In genomic region chr7:92665926-92666325, GRCh38 we compare ENCODE assay signal across 29 cellular contexts.
DNase-seq lines count a peak whose midpoint lies in the region; ATAC-seq and TF ChIP-seq lines count a peak whose summit lies in the region.
"Had no signal": no experiment of that assay in that cellular context is flagged by ENCODE, and none has a peak within 500 bp of the region (broad histone marks: within the 10 kb centered on the region; RNA-seq: fewer than 3 reads in every experiment).

No MANE protein-coding gene starts in this region.

- DNase-seq in activated CD8-positive, alpha-beta memory T cell treated with anti-CD3 and anti-CD28 coated beads, Interleukin-2, amount 10 ng/mL, durations not matched to agents 7 days and 5 days = no peak
- DNase-seq in activated CD8-positive, alpha-beta memory T cell treated with anti-CD3 and anti-CD28 coated beads, Interleukin-2, amount 50 U/mL, for 4 hours = no peak
- DNase-seq in ELR (ENCODE audit: low read depth) = peak; percentile 56
- DNase-seq in activated CD4-positive, alpha-beta memory T cell treated with anti-CD3 and anti-CD28 coated beads for 36 hours = no peak
- no peak for DNase-seq in chondrocyte (ENCODE audit: low spot score)
- no peak for DNase-seq in SIG-M5 treated with dmso at 0.1 percent for 504 hours (lab: John Stamatoyannopoulos, UW; ENCODE audit: unreplicated experiment)
- no peak for DNase-seq in CD4-positive, alpha-beta T cell
- DNase-seq in NCI-H2227 treated with DMSO at 0.1 percent for 48 hours (lab: John Stamatoyannopoulos, UW) = no peak
- DNase-seq: activated CD4-positive, CD25-positive, alpha-beta regulatory T cell treated with anti-CD3 and anti-CD28 coated beads, Interleukin-2, amount 50 U/mL, for 72 hours; activated gamma-delta T cell; aorta; CD8-positive, alpha-beta memory T cell; foreskin keratinocyte; H9; heart left ventricle; KBM-7; midbrain; naive thymus-derived CD4-positive, alpha-beta T cell; NCI-H1417; NCI-H2081; NCI-H345; occipital lobe; SHP77; stimulated activated CD4-positive, alpha-beta T cell treated with anti-CD3 and anti-CD28 coated beads, Interleukin-1b, Interleukin-23, amount 100 ng/mL, for 48 hours; stimulated activated CD8-positive, alpha-beta memory T cell treated with anti-CD3 and anti-CD28 coated beads, Interleukin-4, amount 100 ng/mL, for 48 hours; trophoblast cell had no signal

- POLR2A ChIA-PET in activated CD4-positive, alpha-beta memory T cell treated with anti-CD3 and anti-CD28 coated beads for 36 hours (lab: Charles Lee) = interaction anchor here (0.7 to 2.1 kb wide), 2 partner anchors 21 to 157 kb away, joined by 3 to 6 read pairs; no protein-coding TSS in a partner anchor
- POLR2A ChIA-PET in CD4-positive, alpha-beta T cell (lab: Charles Lee) = no interaction called here

- H3K4me3 Mint-ChIP-seq in activated CD8-positive, alpha-beta memory T cell treated with anti-CD3 and anti-CD28 coated beads, Interleukin-2, amount 10 ng/mL, durations not matched to agents 7 days and 5 days = no peak overlapping the region
- H3K4me3 Mint-ChIP-seq in activated CD4-positive, alpha-beta memory T cell treated with anti-CD3 and anti-CD28 coated beads for 36 hours = no peak overlapping the region
- no peak overlapping the region for H3K4me3 Mint-ChIP-seq in chondrocyte (ENCODE audit: unreplicated experiment)
- H3K4me3 Mint-ChIP-seq in CD4-positive, alpha-beta T cell = no peak overlapping the region
- H3K4me3 Mint-ChIP-seq: CD8-positive, alpha-beta memory T cell; H9 had no signal

- H3K27me3 ChIP-seq in CD4-positive, alpha-beta T cell (ENCODE audit: control insufficient read depth, insufficient read depth, low read length) = no peaks in the 10 kb centered on the region
- H3K27me3 ChIP-seq: cardiac muscle cell, esophagus muscularis mucosa, foreskin keratinocyte, heart left ventricle had no signal

- peaks cover 60% of the 10 kb centered on the region for H3K4me1 Mint-ChIP-seq in activated CD8-positive, alpha-beta memory T cell treated with anti-CD3 and anti-CD28 coated beads, Interleukin-2, amount 10 ng/mL, durations not matched to agents 7 days and 5 days
- H3K4me1 Mint-ChIP-seq in activated CD4-positive, alpha-beta memory T cell treated with anti-CD3 and anti-CD28 coated beads for 36 hours (ENCODE audit: low read depth) = peaks cover 45% of the 10 kb centered on the region
- peaks cover 28% of the 10 kb centered on the region for H3K4me1 Mint-ChIP-seq in chondrocyte (ENCODE audit: low read depth)
- peaks cover 11% of the 10 kb centered on the region for H3K4me1 Mint-ChIP-seq in CD4-positive, alpha-beta T cell (ENCODE audit: low read depth)
- H3K4me1 Mint-ChIP-seq: H9 had no signal

- peaks cover 51% of the 10 kb centered on the region for H3K36me3 Mint-ChIP-seq in activated CD8-positive, alpha-beta memory T cell treated with anti-CD3 and anti-CD28 coated beads, Interleukin-2, amount 10 ng/mL, durations not matched to agents 7 days and 5 days
- H3K36me3 Mint-ChIP-seq in activated CD4-positive, alpha-beta memory T cell treated with anti-CD3 and anti-CD28 coated beads for 36 hours = peaks cover 34% of the 10 kb centered on the region
- H3K36me3 Mint-ChIP-seq in chondrocyte (ENCODE audit: low read depth) = peaks cover 12% of the 10 kb centered on the region
- H3K36me3 Mint-ChIP-seq in CD4-positive, alpha-beta T cell (ENCODE audit: low read depth) = peaks cover 21% of the 10 kb centered on the region

- H3K27ac ChIP-seq in CD4-positive, alpha-beta T cell (ENCODE audit: low read depth, low read length) = no peak overlapping the region
- H3K27ac ChIP-seq: cardiac muscle cell, esophagus muscularis mucosa, foreskin keratinocyte, heart left ventricle had no signal

- H3K9me3 ChIP-seq in CD4-positive, alpha-beta T cell (ENCODE audit: control insufficient read depth, low read length) = no peaks in the 10 kb centered on the region
- H3K9me3 ChIP-seq: esophagus muscularis mucosa, heart left ventricle had no signal

- H3K27ac Mint-ChIP-seq in activated CD8-positive, alpha-beta memory T cell treated with anti-CD3 and anti-CD28 coated beads, Interleukin-2, amount 10 ng/mL, durations not matched to agents 7 days and 5 days = peak overlapping the region; percentile 86
- peak overlapping the region; percentile 90 for H3K27ac Mint-ChIP-seq in activated CD4-positive, alpha-beta memory T cell treated with anti-CD3 and anti-CD28 coated beads for 36 hours
- H3K27ac Mint-ChIP-seq in chondrocyte (ENCODE audit: unreplicated experiment) = peak overlapping the region; percentile 57
- no peak overlapping the region for H3K27ac Mint-ChIP-seq in CD4-positive, alpha-beta T cell
- H3K27ac Mint-ChIP-seq: H9 had no signal

- no peak for ATAC-seq in activated CD8-positive, alpha-beta memory T cell treated with anti-CD3 and anti-CD28 coated beads, Interleukin-2, amount 10 ng/mL, durations not matched to agents 7 days and 5 days
- ATAC-seq in CD4-positive, alpha-beta T cell (ENCODE audit: poor library complexity) = no peak
- ATAC-seq: foreskin keratinocyte; heart left ventricle; naive thymus-derived CD4-positive, alpha-beta T cell; Panc1 had no signal

- no peaks in the 10 kb centered on the region for H3K9me3 Mint-ChIP-seq in activated CD8-positive, alpha-beta memory T cell treated with anti-CD3 and anti-CD28 coated beads, Interleukin-2, amount 10 ng/mL, durations not matched to agents 7 days and 5 days (ENCODE audit: low read depth)
- H3K9me3 Mint-ChIP-seq in activated CD4-positive, alpha-beta memory T cell treated with anti-CD3 and anti-CD28 coated beads for 36 hours = no peaks in the 10 kb centered on the region
- no peaks in the 10 kb centered on the region for H3K9me3 Mint-ChIP-seq in chondrocyte (ENCODE audit: low read depth)
- no peaks in the 10 kb centered on the region for H3K9me3 Mint-ChIP-seq in CD4-positive, alpha-beta T cell
- H3K9me3 Mint-ChIP-seq: CD8-positive, alpha-beta memory T cell; H9 had no signal

- TF ChIP-seq CTCF in chondrocyte (IDR thresholded peaks at IDR 0.05) = no peak
- no peak for TF ChIP-seq CTCF in CD4-positive, alpha-beta T cell (IDR thresholded peaks at IDR 0.05)

- no peaks in the 10 kb centered on the region for H3K27me3 Mint-ChIP-seq in activated CD8-positive, alpha-beta memory T cell treated with anti-CD3 and anti-CD28 coated beads, Interleukin-2, amount 10 ng/mL, durations not matched to agents 7 days and 5 days
- H3K27me3 Mint-ChIP-seq in activated CD4-positive, alpha-beta memory T cell treated with anti-CD3 and anti-CD28 coated beads for 36 hours = no peaks in the 10 kb centered on the region
- no peaks in the 10 kb centered on the region for H3K27me3 Mint-ChIP-seq in chondrocyte (ENCODE audit: low read depth)
- H3K27me3 Mint-ChIP-seq in CD4-positive, alpha-beta T cell = no peaks in the 10 kb centered on the region
- H3K27me3 Mint-ChIP-seq: CD8-positive, alpha-beta memory T cell; naive thymus-derived CD4-positive, alpha-beta T cell had no signal

- intact Hi-C loops in activated CD4-positive, alpha-beta memory T cell treated with anti-CD3 and anti-CD28 coated beads for 36 hours (cut with micrococcal nuclease) = no loop called here
- intact Hi-C loops in CD4-positive, alpha-beta T cell (cut with DNase I, micrococcal nuclease) = no loop called here

- CTCF ChIA-PET in activated CD8-positive, alpha-beta memory T cell treated with anti-CD3 and anti-CD28 coated beads, Interleukin-2, amount 10 ng/mL, durations not matched to agents 7 days and 5 days (lab: Charles Lee) = interaction anchor here (1.1 to 2.4 kb wide), 5 partner anchors 10 to 167 kb away, joined by 3 to 8 read pairs (median 4); no protein-coding TSS in a partner anchor
- CTCF ChIA-PET in activated CD4-positive, alpha-beta memory T cell treated with anti-CD3 and anti-CD28 coated beads for 36 hours (lab: Charles Lee) = no interaction called here
- CTCF ChIA-PET in CD4-positive, alpha-beta T cell (lab: Charles Lee) = no interaction called here
